1 cellular context compared by ENCODE assay signal in genomic region chr21:42474043-42474831, GRCh38.
TF ChIP-seq lines count a peak whose summit lies in the region.

No MANE protein-coding gene starts in this region.

TF ChIP-seq in HEK293, 187 proteins besides CTCF, POLR2A, EP300 and RAD21 (continued from another document):
- TF ChIP-seq PATZ1 (tag by site-specific recombination; IDR thresholded peaks at IDR 0.05) (peak; percentile 82), ZIC2 (tag by site-specific recombination; IDR thresholded peaks at IDR 0.05) (peak; percentile 98), ZSCAN16 (tag by site-specific recombination; IDR thresholded peaks at IDR 0.05) (no peak), PRDM10 (tag by site-specific recombination; IDR thresholded peaks at IDR 0.05) (peak; percentile 94), SP7 (tag by site-specific recombination; IDR thresholded peaks at IDR 0.05) (peak; percentile 77), ZNF600 (tag by site-specific recombination; IDR thresholded peaks at IDR 0.05) (peak; percentile 51; the same call in 1 of the 2 replicates), ZSCAN18 (tag by site-specific recombination; IDR thresholded peaks at IDR 0.05) (no peak), ZNF560 (tag by site-specific recombination; IDR thresholded peaks at IDR 0.05; ENCODE audit: borderline replicate concordance) (no peak), ZBTB17 (tag by site-specific recombination; IDR thresholded peaks at IDR 0.05) (peak; percentile 41; the same call in 1 of the 2 replicates), IKZF3 (tag by site-specific recombination; IDR thresholded peaks at IDR 0.05) (no peak), ZNF221 (tag by site-specific recombination; IDR thresholded peaks at IDR 0.05; ENCODE audit: borderline replicate concordance) (no peak), ZNF366 (tag by site-specific recombination; conservative IDR thresholded peaks at IDR 0.05) (no peak), ZBTB1 (tag by site-specific recombination; IDR thresholded peaks at IDR 0.05) (no peak), ZNF639 (tag by site-specific recombination; IDR thresholded peaks at IDR 0.05) (no peak)
